Comparison of ENCODE assay signal across 1 cellular context in the genomic region with DNA sequence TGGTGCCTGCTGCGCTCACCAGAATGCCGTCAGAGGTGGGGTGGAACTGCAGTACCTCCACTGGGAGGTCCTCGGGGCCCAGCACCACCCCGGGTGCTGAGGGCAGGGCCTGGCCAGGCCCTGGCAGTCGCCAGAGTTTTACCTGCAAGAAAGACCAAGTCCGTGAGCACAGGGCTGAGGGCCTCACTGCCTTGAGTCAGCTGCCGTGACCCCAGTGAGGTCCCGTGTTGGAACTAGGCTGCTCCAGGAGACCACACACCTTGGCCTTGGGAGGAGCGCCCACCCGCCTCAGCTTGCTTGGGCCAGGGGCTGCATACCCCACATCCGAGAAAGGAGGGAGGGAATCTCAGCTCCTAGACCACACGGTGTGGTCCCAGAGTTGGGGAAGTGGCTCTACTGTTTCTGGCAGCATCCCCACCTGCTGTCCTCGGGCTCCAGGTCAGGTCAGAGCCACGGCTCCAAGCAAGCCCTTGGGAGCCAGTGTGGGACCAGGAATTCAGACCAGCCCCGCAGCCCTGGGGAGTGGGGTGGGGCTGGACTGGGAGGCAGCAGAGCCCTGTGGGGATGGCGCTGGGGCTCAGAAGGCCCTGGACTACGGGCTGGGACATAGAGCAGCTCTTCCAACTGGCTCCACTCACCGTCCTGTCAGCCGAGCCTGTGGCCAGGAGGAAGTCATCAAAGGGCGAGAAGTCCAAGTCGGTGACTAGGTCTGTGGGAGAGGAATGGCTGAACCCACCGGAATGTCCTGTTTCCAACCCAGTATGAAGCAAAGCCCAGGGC.
TF ChIP-seq lines count a peak whose summit lies in the region.

No MANE protein-coding gene starts in this region.

TF ChIP-seq in K562, 482 proteins besides CTCF, POLR2A, EP300 and RAD21:
- TF ChIP-seq ZNF3 (CRISPR knock-in tag; IDR thresholded peaks at IDR 0.05) (no peak), RBFOX2 (IDR thresholded peaks at IDR 0.05; ENCODE audit: low read depth, low read length) (peak; percentile 52)
